Comparison of ENCODE assay signal across 8 cellular contexts in genomic region chrX:21838937-21839333, GRCh38. TPM values are rescaled to one million over a fixed set of nuclear protein-coding genes. Genes with fewer than 3 reads are reported as not detected.
A peak's percentile ranks its signal among the peaks of the same experiment; 100 is the strongest.
DNase-seq lines count a peak whose midpoint lies in the region; ATAC-seq, FAIRE-seq and TF ChIP-seq lines count a peak whose summit lies in the region.

No MANE protein-coding gene starts in this region.

- peaks cover 6% of the 10 kb centered on the region for H3K4me1 Mint-ChIP-seq in activated CD8-positive, alpha-beta memory T cell treated with anti-CD3 and anti-CD28 coated beads, Interleukin-2, amount 10 ng/mL, durations not matched to agents 7 days and 5 days

- H3K27me3 ChIP-seq in ascending aorta, result no peaks in the 10 kb centered on the region
- no peaks in the 10 kb centered on the region for H3K27me3 ChIP-seq in keratinocyte (ENCODE audit: control insufficient read depth, extremely low read depth, insufficient read depth, low read length)
- no peaks in the 10 kb centered on the region for H3K27me3 ChIP-seq in subcutaneous abdominal adipose tissue (ENCODE audit: control insufficient read depth in 5 of 5, insufficient read depth in 4 of 5, low read length in 5 of 5)

- peak overlapping the region; percentile 92 for H2AFZ ChIP-seq in keratinocyte (ENCODE audit: control insufficient read depth, low read length)

- peak overlapping the region; percentile 73 for H3K4me2 ChIP-seq in keratinocyte (ENCODE audit: control insufficient read depth, extremely low read depth, insufficient read depth, low read depth, low read length)

- no peak for ATAC-seq in activated CD8-positive, alpha-beta memory T cell treated with anti-CD3 and anti-CD28 coated beads, Interleukin-2, amount 10 ng/mL, durations not matched to agents 7 days and 5 days
- ATAC-seq in HG03045 (IDR thresholded peaks at IDR 0.05; ENCODE audit: unreplicated experiment), result no peak

- CTCF ChIA-PET in activated CD8-positive, alpha-beta memory T cell treated with anti-CD3 and anti-CD28 coated beads, Interleukin-2, amount 10 ng/mL, durations not matched to agents 7 days and 5 days (lab: Charles Lee), result interaction anchor here (0.9 to 1.9 kb wide), 3 partner anchors 141 to 243 kb away, joined by 3 to 6 read pairs (median 3); no protein-coding TSS in a partner anchor

- peak overlapping the region; percentile 76 to 82 for H3K27ac ChIP-seq in ascending aorta
- peak overlapping the region; percentile 65 for H3K27ac ChIP-seq in keratinocyte (ENCODE audit: control insufficient read depth, insufficient read depth, low read length)
- peak overlapping the region; percentile 46 for H3K27ac ChIP-seq in subcutaneous abdominal adipose tissue (ENCODE audit: low read depth, low read length)

- peaks cover 11% of the 10 kb centered on the region for H3K79me2 ChIP-seq in keratinocyte (ENCODE audit: control insufficient read depth, insufficient read depth, low read length)

- H3K4me3 ChIP-seq in ascending aorta (peak overlapping the region; percentile 63 to 79), keratinocyte (ENCODE audit: control insufficient read depth in 2 of 3, extremely low read depth in 1 of 3, insufficient read depth in 2 of 3, low read depth in 1 of 3, low read length in 3 of 3) (peak overlapping the region; percentile 60 to 82 (median 60)), subcutaneous abdominal adipose tissue (ENCODE audit: low read depth in 1 of 5, low read length in 5 of 5) (peak overlapping the region; percentile 76 to 88 (median 79))

- TF ChIP-seq CTCF in ascending aorta (IDR thresholded peaks at IDR 0.05) (no peak), keratinocyte (optimal IDR thresholded peaks at IDR 0.05 in 1 of 3, IDR thresholded peaks at IDR 0.05 in 1 of 3, conservative IDR thresholded peaks at IDR 0.05 in 1 of 3; ENCODE audit: extremely low read depth in 1 of 3, insufficient read depth in 2 of 3, low read length in 3 of 3) (no peak)

- no peaks in the 10 kb centered on the region for H3K9me1 ChIP-seq in keratinocyte (ENCODE audit: control insufficient read depth, extremely low read depth, insufficient read depth, low read length)

- H3K4me3 Mint-ChIP-seq in activated CD8-positive, alpha-beta memory T cell treated with anti-CD3 and anti-CD28 coated beads, Interleukin-2, amount 10 ng/mL, durations not matched to agents 7 days and 5 days, result peak overlapping the region; percentile 89

- no peak for DNase-seq in activated CD8-positive, alpha-beta memory T cell treated with anti-CD3 and anti-CD28 coated beads, Interleukin-2, amount 10 ng/mL, durations not matched to agents 7 days and 5 days
- DNase-seq in activated CD8-positive, alpha-beta memory T cell treated with anti-CD3 and anti-CD28 coated beads, Interleukin-2, amount 50 U/mL, for 4 hours, result no peak
- peak; percentile 8 to 16 for DNase-seq in Kasumi-1 (lab: John Stamatoyannopoulos, UW)
- no peak for DNase-seq in ascending aorta (ENCODE audit: low spot score in 2 of 2)
- DNase-seq in keratinocyte (ENCODE audit: low read depth, low spot score), result no peak
- no peak for DNase-seq in ecto neural progenitor cell (ENCODE audit: low spot score)

- no peak for FAIRE-seq in keratinocyte (lab: Jason Lieb, UNC)

- no peaks in the 10 kb centered on the region for H3K9me3 ChIP-seq in ascending aorta
- H3K9me3 ChIP-seq in keratinocyte (ENCODE audit: control insufficient read depth, low read depth, low read length), result no peaks in the 10 kb centered on the region
- H3K9me3 ChIP-seq in subcutaneous abdominal adipose tissue (ENCODE audit: control insufficient read depth in 5 of 5, low read length in 5 of 5), result peaks cover 0 to 3% (median 0%) of the 10 kb centered on the region in 5 donors

- intact Hi-C loops in ascending aorta (cut with DNase I), result loop anchor here (1.0 to 5.0 kb wide), 2 partner anchors 136 to 298 kb away; no protein-coding TSS in a partner anchor

- peaks cover 5% of the 10 kb centered on the region for H3K36me3 Mint-ChIP-seq in activated CD8-positive, alpha-beta memory T cell treated with anti-CD3 and anti-CD28 coated beads, Interleukin-2, amount 10 ng/mL, durations not matched to agents 7 days and 5 days

- no peaks in the 10 kb centered on the region for H3K9me3 Mint-ChIP-seq in activated CD8-positive, alpha-beta memory T cell treated with anti-CD3 and anti-CD28 coated beads, Interleukin-2, amount 10 ng/mL, durations not matched to agents 7 days and 5 days (ENCODE audit: low read depth)

- H4K20me1 ChIP-seq in keratinocyte (ENCODE audit: control insufficient read depth, extremely low read depth, insufficient read depth, low read length), result no peaks in the 10 kb centered on the region

- H3K36me3 ChIP-seq in ascending aorta (no peaks in the 10 kb centered on the region), keratinocyte (ENCODE audit: control insufficient read depth in 2 of 2, extremely low read depth in 1 of 2, insufficient read depth in 2 of 2, low read length in 2 of 2) (no peaks in the 10 kb centered on the region), subcutaneous abdominal adipose tissue (ENCODE audit: control insufficient read depth in 5 of 5, insufficient read depth in 5 of 5, low read length in 5 of 5) (no peaks in the 10 kb centered on the region)

- H3K4me1 ChIP-seq in ascending aorta (no peaks in the 10 kb centered on the region), keratinocyte (ENCODE audit: control insufficient read depth, extremely low read depth, insufficient read depth, low read length) (peaks cover 3% of the 10 kb centered on the region), subcutaneous abdominal adipose tissue (ENCODE audit: control insufficient read depth in 5 of 5, insufficient read depth in 5 of 5, low read length in 5 of 5) (peaks cover 2 to 13% (median 9%) of the 10 kb centered on the region in 5 donors)

- H3K9ac ChIP-seq in keratinocyte (ENCODE audit: control insufficient read depth, extremely low read depth, insufficient read depth, low read length), result peak overlapping the region; percentile 82
- peak overlapping the region in 4 of 5 donors; percentile 72 to 88 (median 86) for H3K9ac ChIP-seq in subcutaneous abdominal adipose tissue (ENCODE audit: low read length in 5 of 5)

- H3K27ac Mint-ChIP-seq in activated CD8-positive, alpha-beta memory T cell treated with anti-CD3 and anti-CD28 coated beads, Interleukin-2, amount 10 ng/mL, durations not matched to agents 7 days and 5 days, result peak overlapping the region; percentile 87

- dilution Hi-C loops in keratinocyte (cut with MboI; ENCODE audit: extremely low pct_ligation_motif_present, low sequenced_read_pairs), result no loop called here

- no peaks in the 10 kb centered on the region for H3K27me3 Mint-ChIP-seq in activated CD8-positive, alpha-beta memory T cell treated with anti-CD3 and anti-CD28 coated beads, Interleukin-2, amount 10 ng/mL, durations not matched to agents 7 days and 5 days

RNA-seq across cellular contexts. Expression of gene MBTPS2, which starts 0.5 kb away (rescaled TPM):
- 1 to 10 TPM; 6.0 to 8.9 TPM for total RNA-seq in activated CD8-positive, alpha-beta memory T cell treated with anti-CD3 and anti-CD28 coated beads, Interleukin-2, amount 10 ng/mL, durations not matched to agents 7 days and 5 days
- 6.2 TPM for total RNA-seq in ascending aorta
- 10.8 to 15.7 TPM (median 11.3 TPM) in 3 replicates for polyA plus RNA-seq in keratinocyte
- polyA plus RNA-seq in keratinocyte (2011; ENCODE audit: low read depth), result 3.5 TPM
- polyA plus RNA-seq in keratinocyte (2011; cell fraction: cytosol; rRNA removed), result 4.9 and 9.4 TPM in 2 replicates
- 11.6 and 16.3 TPM in 2 replicates for polyA plus RNA-seq in keratinocyte (2011; cell fraction: nucleus; rRNA removed)
- 5.0 and 9.7 TPM in 2 replicates for polyA plus RNA-seq in keratinocyte (2012; ENCODE audit: low replicate concordance)
- polyA minus RNA-seq in keratinocyte, result 7.5 to 24.3 TPM (median 16.5 TPM) in 3 replicates
- 10.4 TPM for polyA minus RNA-seq in keratinocyte (2011; cell fraction: cytosol; rRNA and poly(A)+ RNA removed)
- 16.4 and 26.8 TPM in 2 replicates for polyA minus RNA-seq in keratinocyte (2011; cell fraction: nucleus; rRNA and poly(A)+ RNA removed)

RNA-seq across cellular contexts. Expression of gene YY2, which starts 16.9 kb away (rescaled TPM):
- 1 to 10 TPM; 1.3 to 1.7 TPM for total RNA-seq in activated CD8-positive, alpha-beta memory T cell treated with anti-CD3 and anti-CD28 coated beads, Interleukin-2, amount 10 ng/mL, durations not matched to agents 7 days and 5 days
- not detected for total RNA-seq in ascending aorta
- 0.86 to 1.2 TPM (median 0.95 TPM) in 3 replicates for polyA plus RNA-seq in keratinocyte
- 1.2 TPM for polyA plus RNA-seq in keratinocyte (2011; ENCODE audit: low read depth)
- 0.35 and 0.51 TPM in 2 replicates for polyA plus RNA-seq in keratinocyte (2011; cell fraction: cytosol; rRNA removed)
- polyA plus RNA-seq in keratinocyte (2011; cell fraction: nucleus; rRNA removed), result 2.2 and 2.5 TPM in 2 replicates
- 0.99 and 1.3 TPM in 2 replicates for polyA plus RNA-seq in keratinocyte (2012; ENCODE audit: low replicate concordance)
- 0.76 to 1.1 TPM in 2 of 3 replicates, not detected in the other for polyA minus RNA-seq in keratinocyte
- not detected for polyA minus RNA-seq in keratinocyte (2011; cell fraction: cytosol; rRNA and poly(A)+ RNA removed)
- polyA minus RNA-seq in keratinocyte (2011; cell fraction: nucleus; rRNA and poly(A)+ RNA removed), result 0.84 and 1.9 TPM in 2 replicates

Comparison
In these comparisons a context has a peak if more than half of its experiments do, and no peak if none do; other contexts are left out.
1. DNase-seq: peak in Kasumi-1 (2 of 2); none in activated CD8-positive, alpha-beta memory T cell treated with anti-CD3 and anti-CD28 coated beads, Interleukin-2, amount 10 ng/mL, durations not matched to agents 7 days and 5 days (single experiment), activated CD8-positive, alpha-beta memory T cell treated with anti-CD3 and anti-CD28 coated beads, Interleukin-2, amount 50 U/mL, for 4 hours (single experiment), ascending aorta (0 of 2), keratinocyte (single experiment) and ecto neural progenitor cell (single experiment).
2. Peak in every context shown above with its lines, with median percentiles within 50 percentile points of each other: H3K27ac ChIP-seq and H3K4me3 ChIP-seq.